In the genomic region with DNA sequence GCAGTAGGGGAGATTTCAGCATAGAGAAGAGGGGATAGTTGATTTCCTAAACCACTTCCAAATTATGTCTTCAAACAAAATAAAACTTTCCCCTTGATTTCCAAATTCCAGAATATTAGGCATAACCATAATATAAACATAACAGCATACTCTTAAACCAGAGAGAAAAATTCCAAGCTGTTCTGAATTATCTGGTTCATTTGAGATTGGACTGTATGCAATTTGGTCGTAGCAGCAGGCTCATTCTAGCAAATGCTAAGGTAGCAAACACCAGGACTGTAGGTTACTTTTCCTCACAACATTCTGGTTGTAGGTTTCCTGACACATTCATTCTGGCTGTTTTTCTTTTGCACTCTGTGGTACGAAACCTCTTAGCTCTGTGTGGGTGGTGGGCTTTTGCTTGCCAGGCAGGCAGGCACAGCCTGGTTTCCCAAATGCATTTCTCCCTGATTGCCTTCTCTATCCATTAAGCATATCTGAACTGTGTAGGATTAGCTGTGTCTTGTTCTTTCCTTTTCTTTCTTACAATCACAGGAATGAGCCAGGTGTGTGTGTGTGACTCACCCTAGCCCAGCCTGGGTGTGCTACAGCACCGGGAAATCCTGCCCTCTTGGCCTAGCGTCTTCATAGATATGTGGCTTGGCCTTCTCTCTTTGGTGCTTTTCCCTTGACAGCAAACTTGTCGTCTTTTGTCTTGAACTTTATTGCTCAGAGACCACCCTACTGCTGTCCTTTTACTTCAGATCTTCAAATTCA, we compare ENCODE assay signal across 13 cellular contexts.
DNase-seq lines count a peak whose midpoint lies in the region; ATAC-seq and TF ChIP-seq lines count a peak whose summit lies in the region.
"Had no signal": no experiment of that assay in that cellular context is flagged by ENCODE, and none has a peak within 500 bp of the region (broad histone marks: within the 10 kb centered on the region; RNA-seq: fewer than 3 reads in every experiment).

No MANE protein-coding gene starts in this region.

- CTCF ChIA-PET in Caco-2 (lab: Charles Lee): no interaction called here

- H3F3A ChIP-seq in neural progenitor cell (ENCODE audit: low read depth): peaks cover 23% of the 10 kb centered on the region

- peaks cover 100% of the 10 kb centered on the region for H3K79me2 ChIP-seq in neural progenitor cell (ENCODE audit: low read depth)

- BruUV-seq in Caco-2 (replicated peaks; lab: Mats Ljungman, UMichigan): no TSS peak

- H3K9me3 Mint-ChIP-seq in Caco-2 (ENCODE audit: unreplicated experiment) (no peaks in the 10 kb centered on the region), neural progenitor cell (peaks cover 2% of the 10 kb centered on the region)

- TF ChIP-seq CTCF in Caco-2 (IDR thresholded peaks at IDR 0.05; ENCODE audit: insufficient read depth in 1 of 2, low read depth in 1 of 2, low read length in 1 of 2, severe bottlenecking in 1 of 2, unreplicated experiment in 1 of 2) (no peak), neural progenitor cell (IDR thresholded peaks at IDR 0.05) (no peak)

- H4K20me1 ChIP-seq in neural progenitor cell (ENCODE audit: low read depth): peaks cover 84% of the 10 kb centered on the region

- H3K27ac Mint-ChIP-seq in Caco-2 (ENCODE audit: unreplicated experiment) (peak overlapping the region; percentile 7), neural progenitor cell (peak overlapping the region; percentile 68)

- H3K36me3 Mint-ChIP-seq in Caco-2 (ENCODE audit: insufficient read depth, unreplicated experiment) (no peaks in the 10 kb centered on the region), neural progenitor cell (peaks cover 4% of the 10 kb centered on the region)

- H3K9me3 ChIP-seq in Caco-2: no peaks in the 10 kb centered on the region
- H3K9me3 ChIP-seq in neural progenitor cell (ENCODE audit: low read depth): no peaks in the 10 kb centered on the region
- H3K9me3 ChIP-seq: gastroesophageal sphincter, vagina had no signal

- H3K4me1 ChIP-seq in Caco-2: peaks cover 13% of the 10 kb centered on the region
- H3K4me1 ChIP-seq in neural progenitor cell: peaks cover 39% of the 10 kb centered on the region

- H3K4me3 Mint-ChIP-seq in Caco-2 (ENCODE audit: unreplicated experiment): no peak overlapping the region
- no peak overlapping the region for H3K4me3 Mint-ChIP-seq in neural progenitor cell

- H3K36me3 ChIP-seq in Caco-2 (ENCODE audit: control insufficient read depth, insufficient read depth, low read length): no peaks in the 10 kb centered on the region
- no peaks in the 10 kb centered on the region for H3K36me3 ChIP-seq in neural progenitor cell
- H3K36me3 ChIP-seq: gastroesophageal sphincter, vagina had no signal

- H3K4me3 ChIP-seq in Caco-2 (ENCODE audit: low read depth, low read length): no peak overlapping the region
- no peak overlapping the region for H3K4me3 ChIP-seq in neural progenitor cell
- H3K4me3 ChIP-seq: gastroesophageal sphincter, vagina had no signal

- peak overlapping the region; percentile 8 for H3K4me2 ChIP-seq in neural progenitor cell

- DNase-seq in Caco-2 (peak; percentile 18 to 36), M059J (ENCODE audit: low read depth) (peak; percentile 68), dermis blood vessel endothelial cell (peak; percentile 52), neural progenitor cell (ENCODE audit: low spot score) (no peak), anterior cingulate cortex (lab: John Stamatoyannopoulos, UW) (no peak)
- DNase-seq: aorta; KBM-7; stimulated activated CD4-positive, alpha-beta T cell treated with anti-CD3 and anti-CD28 coated beads, Interleukin-4, amount 100 ng/mL, for 24 hours had no signal

- H3K27ac ChIP-seq in neural progenitor cell: no peak overlapping the region
- H3K27ac ChIP-seq: gastroesophageal sphincter, vagina had no signal

- intact Hi-C loops in Caco-2 (cut with micrococcal nuclease; ENCODE audit: unreplicated experiment): no loop called here

- POLR2A ChIA-PET in Caco-2 (lab: Charles Lee): no interaction called here

- ATAC-seq in GM18861 (IDR thresholded peaks at IDR 0.05; ENCODE audit: unreplicated experiment) (no peak), HG03469 (IDR thresholded peaks at IDR 0.05; ENCODE audit: unreplicated experiment) (no peak), GM18517 (IDR thresholded peaks at IDR 0.05; ENCODE audit: unreplicated experiment) (no peak)
- ATAC-seq: gastroesophageal sphincter had no signal

- H2AFZ ChIP-seq in neural progenitor cell (replicated peaks): no peak overlapping the region

- no peaks in the 10 kb centered on the region for H3K27me3 ChIP-seq in Caco-2 (replicated peaks; ENCODE audit: control insufficient read depth, insufficient read depth, low read length)
- no peaks in the 10 kb centered on the region for H3K27me3 ChIP-seq in neural progenitor cell
- H3K27me3 ChIP-seq: gastroesophageal sphincter, vagina had no signal

- H3K4me1 Mint-ChIP-seq in Caco-2 (ENCODE audit: low read depth, unreplicated experiment) (peaks cover 19% of the 10 kb centered on the region), neural progenitor cell (peaks cover 69% of the 10 kb centered on the region)

- no peaks in the 10 kb centered on the region for H3K27me3 Mint-ChIP-seq in Caco-2 (ENCODE audit: insufficient read depth, unreplicated experiment)
- H3K27me3 Mint-ChIP-seq in neural progenitor cell (ENCODE audit: insufficient read depth, low read depth): no peaks in the 10 kb centered on the region

- H3K9ac ChIP-seq in neural progenitor cell: no peak overlapping the region

Comparison
In these comparisons a context has a peak if more than half of its experiments do, and no peak if none do; other contexts are left out.
1. DNase-seq: peak in Caco-2 (2 of 2), M059J (single experiment) and dermis blood vessel endothelial cell (single experiment); none in neural progenitor cell (single experiment) and anterior cingulate cortex (0 of 58).